In genomic region chr22:42262964-42263363, GRCh38 we compare ENCODE assay signal across 20 cellular contexts. TPM values are rescaled to one million over a fixed set of nuclear protein-coding genes. Genes with fewer than 3 reads are reported as not detected.
DNase-seq lines count a peak whose midpoint lies in the region; ATAC-seq and TF ChIP-seq lines count a peak whose summit lies in the region.
"Had no signal": no experiment of that assay in that cellular context is flagged by ENCODE, and none has a peak within 500 bp of the region (broad histone marks: within the 10 kb centered on the region; RNA-seq: fewer than 3 reads in every experiment).

No MANE protein-coding gene starts in this region.

- intact Hi-C loops in left colon (cut with DNase I, micrococcal nuclease) = no loop called here

- H3K4me3 ChIP-seq in BLaER1 (no peak overlapping the region), OCI-LY3 (ENCODE audit: low read length) (no peak overlapping the region)
- H3K4me3 ChIP-seq in effector memory CD4-positive, alpha-beta T cell (ENCODE audit: insufficient read depth, low read depth, low read length, poor library complexity, severe bottlenecking) = no peak overlapping the region
- H3K4me3 ChIP-seq: suprapubic skin had no signal

- H2AFZ ChIP-seq in OCI-LY3 (ENCODE audit: low read depth, low read length) = no peak overlapping the region

- no peak; the same call in 1 of the 2 replicates for TF ChIP-seq CTCF in OCI-LY3 (IDR thresholded peaks at IDR 0.05; ENCODE audit: low read depth, low read length)

- H4K20me1 ChIP-seq in BLaER1 (peaks cover 99% of the 10 kb centered on the region), OCI-LY3 (ENCODE audit: insufficient read depth, low read length) (peaks cover 97% of the 10 kb centered on the region)

- no peak overlapping the region for H3K9ac ChIP-seq in BLaER1
- H3K9ac ChIP-seq in OCI-LY3 (ENCODE audit: low read length) = no peak overlapping the region

- peak; percentile 8 for ATAC-seq in left colon
- ATAC-seq in GM19395 (IDR thresholded peaks at IDR 0.05; ENCODE audit: unreplicated experiment) = no peak
- ATAC-seq in HG03571 (IDR thresholded peaks at IDR 0.05; ENCODE audit: unreplicated experiment) = no peak
- ATAC-seq: activated T-cell treated with anti-CD3 and anti-CD28 coated beads, Interleukin-2, amount 50 U/mL, for 72 hours; Right ventricle myocardium inferior had no signal

- peaks cover 99% of the 10 kb centered on the region for H3K79me2 ChIP-seq in OCI-LY3 (ENCODE audit: low read length)

- H3K4me1 ChIP-seq in BLaER1 (peaks cover 89% of the 10 kb centered on the region), OCI-LY3 (ENCODE audit: low read length) (peaks cover 17% of the 10 kb centered on the region)
- peaks cover 16% of the 10 kb centered on the region for H3K4me1 ChIP-seq in effector memory CD4-positive, alpha-beta T cell (ENCODE audit: control insufficient read depth, insufficient read depth, low read length, poor library complexity, severe bottlenecking)

- H3K27me3 ChIP-seq in BLaER1 = no peaks in the 10 kb centered on the region
- H3K27me3 ChIP-seq in OCI-LY3 (ENCODE audit: low read depth, low read length) = no peaks in the 10 kb centered on the region
- H3K27me3 ChIP-seq in effector memory CD4-positive, alpha-beta T cell (replicated peaks; ENCODE audit: control insufficient read depth, insufficient read depth, low read length, poor library complexity, severe bottlenecking) = no peaks in the 10 kb centered on the region
- H3K27me3 ChIP-seq: suprapubic skin had no signal

- H3K9me3 ChIP-seq in BLaER1 (no peaks in the 10 kb centered on the region), OCI-LY3 (ENCODE audit: insufficient read depth, low read length) (no peaks in the 10 kb centered on the region)
- no peaks in the 10 kb centered on the region for H3K9me3 ChIP-seq in effector memory CD4-positive, alpha-beta T cell (ENCODE audit: control insufficient read depth, low read length)
- H3K9me3 ChIP-seq: suprapubic skin had no signal

- H3K27ac ChIP-seq in BLaER1 = peak overlapping the region; percentile 18; the same call in 1 of the 2 replicates
- no peak overlapping the region for H3K27ac ChIP-seq in OCI-LY3 (ENCODE audit: low read length)
- H3K27ac ChIP-seq in effector memory CD4-positive, alpha-beta T cell (ENCODE audit: insufficient read depth, low read length, poor library complexity, severe bottlenecking) = no peak overlapping the region
- H3K27ac ChIP-seq: suprapubic skin, WERI-Rb-1 had no signal

- H3K36me3 ChIP-seq in BLaER1 (peaks cover 19% of the 10 kb centered on the region; the same call in 1 of the 2 replicates), OCI-LY3 (replicated peaks; ENCODE audit: low read depth, low read length) (no peaks in the 10 kb centered on the region)
- H3K36me3 ChIP-seq in effector memory CD4-positive, alpha-beta T cell (ENCODE audit: control insufficient read depth, insufficient read depth, low read length) = no peaks in the 10 kb centered on the region
- H3K36me3 ChIP-seq: suprapubic skin had no signal

- peak overlapping the region; percentile 55 for H3K4me2 ChIP-seq in BLaER1
- peak overlapping the region; percentile 15 for H3K4me2 ChIP-seq in OCI-LY3 (ENCODE audit: low read length)

- DNase-seq in GF-D8 (lab: John Stamatoyannopoulos, UW) (peak; percentile 27), left colon (no peak)
- no peak for DNase-seq in stimulated activated CD4-positive, alpha-beta T cell treated with anti-CD3 and anti-CD28 coated beads, Interleukin-4, amount 100 ng/mL, for 24 hours
- DNase-seq in effector memory CD4-positive, alpha-beta T cell = no peak
- DNase-seq: activated CD4-positive, alpha-beta memory T cell treated with anti-CD3 and anti-CD28 coated beads for 36 hours; activated naive CD4-positive, alpha-beta T cell treated with anti-CD3 and anti-CD28 coated beads, Interleukin-2, amount 50 U/mL, for 16 hours; activated T-cell treated with anti-CD3 and anti-CD28 coated beads, Interleukin-2, amount 50 U/mL, for 72 hours; endodermal cell; H7; left cardiac atrium; midbrain; NCI-H2081; NCI-H510A treated with DMSO at 0.1 percent for 48 hours; WERI-Rb-1 had no signal

RNA-seq across cellular contexts. Expression of gene TCF20, which starts 7.5 kb away (rescaled TPM):
- total RNA-seq in left colon = 10 to 100 TPM; 49.4 to 54.9 TPM
